In genomic region chr21:35628331-35628730, GRCh38 we compare ENCODE assay signal across 2 cellular contexts.
TF ChIP-seq lines count a peak whose summit lies in the region.

No MANE protein-coding gene starts in this region.

TF ChIP-seq in GM23338, 12 proteins besides CTCF, POLR2A, EP300 and RAD21 (continued from another document):
- TF ChIP-seq ETS1 (IDR thresholded peaks at IDR 0.05) (no peak), NANOG (IDR thresholded peaks at IDR 0.05; ENCODE audit: borderline replicate concordance) (no peak)

TF ChIP-seq in WTC11, 78 proteins besides CTCF, POLR2A, EP300 and RAD21 (continued from another document):
- no peak for TF ChIP-seq CDX4 (CRISPR knock-in tag; IDR thresholded peaks at IDR 0.05; ENCODE audit: borderline replicate concordance)
- TF ChIP-seq, protein P1, sequence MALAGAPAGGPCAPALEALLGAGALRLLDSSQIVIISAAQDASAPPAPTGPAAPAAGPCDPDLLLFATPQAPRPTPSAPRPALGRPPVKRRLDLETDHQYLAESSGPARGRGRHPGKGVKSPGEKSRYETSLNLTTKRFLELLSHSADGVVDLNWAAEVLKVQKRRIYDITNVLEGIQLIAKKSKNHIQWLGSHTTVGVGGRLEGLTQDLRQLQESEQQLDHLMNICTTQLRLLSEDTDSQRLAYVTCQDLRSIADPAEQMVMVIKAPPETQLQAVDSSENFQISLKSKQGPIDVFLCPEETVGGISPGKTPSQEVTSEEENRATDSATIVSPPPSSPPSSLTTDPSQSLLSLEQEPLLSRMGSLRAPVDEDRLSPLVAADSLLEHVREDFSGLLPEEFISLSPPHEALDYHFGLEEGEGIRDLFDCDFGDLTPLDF (CRISPR knock-in tag; IDR thresholded peaks at IDR 0.05) = no peak
- no peak for TF ChIP-seq PRDM15 (CRISPR knock-in tag; IDR thresholded peaks at IDR 0.05)
- TF ChIP-seq JAZF1 (CRISPR knock-in tag; IDR thresholded peaks at IDR 0.05) = no peak
- TF ChIP-seq JUN (CRISPR knock-in tag; IDR thresholded peaks at IDR 0.05) = no peak
- no peak for TF ChIP-seq ZNF416 (CRISPR knock-in tag; IDR thresholded peaks at IDR 0.05)
- TF ChIP-seq GRHL2 (CRISPR knock-in tag; IDR thresholded peaks at IDR 0.05; ENCODE audit: insufficient replicate concordance, severe bottlenecking) = no peak
- no peak for TF ChIP-seq SP1 (CRISPR knock-in tag; conservative IDR thresholded peaks at IDR 0.05)
- no peak for TF ChIP-seq USF2 (CRISPR knock-in tag; IDR thresholded peaks at IDR 0.05)
- no peak for TF ChIP-seq ZNF396 (CRISPR knock-in tag; IDR thresholded peaks at IDR 0.05; ENCODE audit: borderline replicate concordance)
- no peak for TF ChIP-seq NR2C2 (CRISPR knock-in tag; IDR thresholded peaks at IDR 0.05)
